17 cellular contexts compared by ENCODE assay signal in genomic region chr11:121522043-121522941, GRCh38.
A peak's percentile ranks its signal among the peaks of the same experiment; 100 is the strongest.
DNase-seq lines count a peak whose midpoint lies in the region; ATAC-seq, FAIRE-seq and TF ChIP-seq lines count a peak whose summit lies in the region.
"Had no signal": no experiment of that assay in that cellular context is flagged by ENCODE, and none has a peak within 500 bp of the region (broad histone marks: within the 10 kb centered on the region; RNA-seq: fewer than 3 reads in every experiment).

No MANE protein-coding gene starts in this region.

- ATAC-seq in CD8-positive, alpha-beta T cell, result no peak
- ATAC-seq in GM12878 (no peak), HG03097 (IDR thresholded peaks at IDR 0.05; ENCODE audit: low FRiP score, unreplicated experiment) (no peak), GM19351 (IDR thresholded peaks at IDR 0.05; ENCODE audit: unreplicated experiment) (no peak)

- H3K9me3 ChIP-seq in CD8-positive, alpha-beta T cell (ENCODE audit: low read length), result no peaks in the 10 kb centered on the region
- H3K9me3 ChIP-seq in OCI-LY7 (ENCODE audit: low read length), result peaks cover 8% of the 10 kb centered on the region
- peaks cover 17% of the 10 kb centered on the region for H3K9me3 ChIP-seq in GM12878 (replicated peaks; ENCODE audit: control insufficient read depth, insufficient read depth, low read length)
- peaks cover 3% of the 10 kb centered on the region for H3K9me3 ChIP-seq in neural cell (ENCODE audit: low read length)
- H3K9me3 ChIP-seq: BE2C had no signal

- RAD21 ChIA-PET in GM12878 (lab: Charles Lee; ENCODE audit: unreplicated experiment), result interaction anchor here (1.3 to 1.8 kb wide), 2 partner anchors 14 to 69 kb away, joined by 3 to 4 read pairs; no protein-coding TSS in a partner anchor

- no peak overlapping the region for H3K4me3 Mint-ChIP-seq in CD8-positive, alpha-beta T cell
- H3K4me3 Mint-ChIP-seq: central memory CD8-positive, alpha-beta T cell; T-helper 2 cell treated with Interferon-gamma antibody and Interleukin-4, amounts not matched to agents 5 μg/mL and 100 μg/mL, for 36 hours had no signal

- H3K9me2 ChIP-seq in OCI-LY7 (ENCODE audit: insufficient read depth, low read length), result no peaks in the 10 kb centered on the region
- H3K9me2 ChIP-seq in neural cell (ENCODE audit: insufficient read depth, low read length), result no peaks in the 10 kb centered on the region

- no peak overlapping the region for H3K4me3 ChIP-seq in CD8-positive, alpha-beta T cell (ENCODE audit: low read depth, low read length)
- H3K4me3 ChIP-seq in OCI-LY7 (ENCODE audit: low read depth, low read length, poor library complexity, severe bottlenecking), result no peak overlapping the region
- H3K4me3 ChIP-seq in GM12878, result no peak overlapping the region
- H3K4me3 ChIP-seq in neural cell (ENCODE audit: low read length), result peak overlapping the region; percentile 13
- H3K4me3 ChIP-seq: skin epidermis had no signal

- no TSS peak for BruUV-seq in OCI-LY7 (replicated peaks; lab: Mats Ljungman, UMichigan)
- BruUV-seq in GM12878 (replicated peaks; lab: Mats Ljungman, UMichigan), result no TSS peak

- no peak overlapping the region for H3K27ac ChIP-seq in CD8-positive, alpha-beta T cell (ENCODE audit: low read depth, low read length)
- H3K27ac ChIP-seq in OCI-LY7 (ENCODE audit: low read depth, low read length, poor library complexity, severe bottlenecking) (peak overlapping the region; percentile 14), GM12878 (ENCODE audit: control insufficient read depth, insufficient read depth) (peak overlapping the region; percentile 30), neural cell (ENCODE audit: low read length) (peak overlapping the region; percentile 34)
- H3K27ac ChIP-seq: skin epidermis had no signal

- H3K36me3 Mint-ChIP-seq in CD8-positive, alpha-beta T cell, result peaks cover 89% of the 10 kb centered on the region

- H2AFZ ChIP-seq in OCI-LY7 (ENCODE audit: low read length) (no peak overlapping the region), GM12878 (ENCODE audit: control insufficient read depth, low read depth, low read length) (no peak overlapping the region), neural cell (ENCODE audit: low read depth, low read length) (no peak overlapping the region)

- H3K4me1 ChIP-seq in CD8-positive, alpha-beta T cell (ENCODE audit: insufficient read depth, low read length), result no peaks in the 10 kb centered on the region
- H3K4me1 ChIP-seq in OCI-LY7 (ENCODE audit: insufficient read depth, low read length, poor library complexity, severe bottlenecking) (peaks cover 13% of the 10 kb centered on the region), GM12878 (ENCODE audit: control insufficient read depth, insufficient read depth, low read length) (peaks cover 22% of the 10 kb centered on the region)
- H3K4me1 ChIP-seq: BE2C had no signal

- H3K27me3 Mint-ChIP-seq in CD8-positive, alpha-beta T cell (ENCODE audit: low read depth), result no peaks in the 10 kb centered on the region
- H3K27me3 Mint-ChIP-seq: central memory CD8-positive, alpha-beta T cell had no signal

- no peak for TF ChIP-seq POLR2A in GM12878 (IDR thresholded peaks at IDR 0.05; ENCODE audit: low read depth, low read length)

- no peak for DNase-seq in CD8-positive, alpha-beta T cell
- DNase-seq in OCI-LY7 (ENCODE audit: low spot score), result no peak
- no peak for DNase-seq in GM12878 (ENCODE audit: low read depth, low spot score)
- DNase-seq in NCI-H2196 (lab: John Stamatoyannopoulos, UW; ENCODE audit: unreplicated experiment), result no peak
- DNase-seq: activated gamma-delta T cell treated with Interleukin-2 at 50 U/mL for 16 hours; BE2C; H7; mesenchymal stem cell; NCI-H2029; occipital lobe; stimulated activated naive CD4-positive, alpha-beta T cell treated with Interleukin-2 at 50 U/mL for 16 hours had no signal

- no peak for TF ChIP-seq EP300 in GM12878 (IDR thresholded peaks at IDR 0.05; ENCODE audit: borderline replicate concordance in 1 of 2, control insufficient read depth in 1 of 2, low read depth in 2 of 2, low read length in 2 of 2)
- peak; percentile 88 for TF ChIP-seq EP300 in neural cell (conservative IDR thresholded peaks at IDR 0.05; ENCODE audit: poor library complexity, severe bottlenecking)

- H3F3A ChIP-seq in neural cell (ENCODE audit: insufficient read depth, low read length, poor library complexity, severe bottlenecking), result no peaks in the 10 kb centered on the region

- no peak for FAIRE-seq in GM12878 (lab: Jason Lieb, UNC)

- H4K20me1 ChIP-seq in OCI-LY7 (ENCODE audit: insufficient read depth, low read length) (no peaks in the 10 kb centered on the region), GM12878 (ENCODE audit: control insufficient read depth, insufficient read depth) (no peaks in the 10 kb centered on the region), neural cell (ENCODE audit: insufficient read depth) (no peaks in the 10 kb centered on the region)

- H3K9ac ChIP-seq in GM12878 (ENCODE audit: control insufficient read depth, insufficient read depth, low read length) (no peak overlapping the region), neural cell (ENCODE audit: low read length) (no peak overlapping the region)

- peaks cover 10% of the 10 kb centered on the region for H3K9me3 Mint-ChIP-seq in CD8-positive, alpha-beta T cell
- H3K9me3 Mint-ChIP-seq: central memory CD8-positive, alpha-beta T cell had no signal

- H3K27me3 ChIP-seq in CD8-positive, alpha-beta T cell (ENCODE audit: insufficient read depth, low read length), result no peaks in the 10 kb centered on the region
- no peaks in the 10 kb centered on the region for H3K27me3 ChIP-seq in GM12878 (replicated peaks in 1 of 2; ENCODE audit: control insufficient read depth in 2 of 2, insufficient read depth in 2 of 2, low read length in 1 of 2)
- H3K27me3 ChIP-seq in neural cell (ENCODE audit: insufficient read depth, low read depth, low read length), result no peaks in the 10 kb centered on the region
- H3K27me3 ChIP-seq: BE2C had no signal

- TF ChIP-seq RAD21 in GM12878 (IDR thresholded peaks at IDR 0.05; ENCODE audit: insufficient read depth, low read depth, low read length) (no peak), neural cell (conservative IDR thresholded peaks at IDR 0.05) (no peak)

- intact Hi-C loops in CD8-positive, alpha-beta T cell (cut with DNase I, micrococcal nuclease), result no loop called here
- intact Hi-C loops in OCI-LY7 (cut with micrococcal nuclease; ENCODE audit: unreplicated experiment) (no loop called here), GM12878 (cut with micrococcal nuclease; ENCODE audit: unreplicated experiment) (no loop called here)

- peaks cover 60% of the 10 kb centered on the region for H3K36me3 ChIP-seq in CD8-positive, alpha-beta T cell (ENCODE audit: insufficient read depth, low read length)
- H3K36me3 ChIP-seq in OCI-LY7 (ENCODE audit: insufficient read depth, low read length) (peaks cover 100% of the 10 kb centered on the region), GM12878 (ENCODE audit: control insufficient read depth in 2 of 2, insufficient read depth in 2 of 2, low read length in 1 of 2) (peaks cover 25 to 29% of the 10 kb centered on the region in 2 experiments), neural cell (ENCODE audit: insufficient read depth, low read length) (no peaks in the 10 kb centered on the region)
- H3K36me3 ChIP-seq: BE2C had no signal

- SMC1A ChIA-PET in GM12878 (lab: Charles Lee; ENCODE audit: uncharacterized antibody, unreplicated experiment), result interaction anchor here (1.0 to 2.7 kb wide), 6 partner anchors 11 to 34 kb away, joined by 3 to 9 read pairs (median 4); no protein-coding TSS in a partner anchor

- H3K27ac Mint-ChIP-seq in CD8-positive, alpha-beta T cell, result peak overlapping the region; percentile 88
- H3K27ac Mint-ChIP-seq: T-helper 2 cell treated with Interferon-gamma antibody and Interleukin-4, amounts not matched to agents 5 μg/mL and 100 μg/mL, for 36 hours had no signal

- H3K4me1 Mint-ChIP-seq in CD8-positive, alpha-beta T cell (ENCODE audit: low read depth), result peaks cover 44% of the 10 kb centered on the region

- CTCF ChIA-PET in CD8-positive, alpha-beta T cell (lab: Charles Lee), result no interaction called here
- CTCF ChIA-PET in OCI-LY7 (lab: Charles Lee; ENCODE audit: unreplicated experiment), result no interaction called here
- CTCF ChIA-PET in GM12878 (lab: Yijun Ruan, JAX), result interaction anchor here (1.0 to 1.3 kb wide), 3 partner anchors 11 to 155 kb away, joined by 3 to 4 read pairs (median 3); no protein-coding TSS in a partner anchor

- 87% methylated on average over 11 of the region's 11 CpGs for WGBS in GM12878 (ENCODE audit: insufficient coverage, insufficient replicate concordance, low lambda C conversion rate, missing lambda C conversion rate)

- in situ Hi-C loops in GM12878 (cut with MboI), result no loop called here

- POLR2A ChIA-PET in CD8-positive, alpha-beta T cell (lab: Charles Lee), result interaction anchor here (0.8 kb wide), 1 partner anchor 23 kb away, joined by 3 read pairs; no protein-coding TSS in a partner anchor
- POLR2A ChIA-PET in OCI-LY7 (lab: Charles Lee), result interaction anchor here (1.0 kb wide), 1 partner anchor 10 kb away, joined by 3 read pairs; no protein-coding TSS in a partner anchor
- POLR2A ChIA-PET in GM12878 (lab: Charles Lee), result interaction anchor here (0.6 kb wide), 1 partner anchor 18 kb away, joined by 3 read pairs; no protein-coding TSS in a partner anchor

- H3K79me2 ChIP-seq in OCI-LY7 (ENCODE audit: insufficient read depth, low read depth, low read length), result peaks cover 45% of the 10 kb centered on the region; the same call in 1 of the 2 replicates
- peaks cover 3% of the 10 kb centered on the region for H3K79me2 ChIP-seq in GM12878 (ENCODE audit: control insufficient read depth, insufficient read depth, low read length)
- H3K79me2 ChIP-seq in neural cell (replicated peaks; ENCODE audit: insufficient read depth, low read length), result no peaks in the 10 kb centered on the region

- H3K4me2 ChIP-seq in OCI-LY7 (ENCODE audit: low read length) (no peak overlapping the region), GM12878 (ENCODE audit: control insufficient read depth, insufficient read depth) (no peak overlapping the region), neural cell (ENCODE audit: low read length) (no peak overlapping the region)

- no peak for TF ChIP-seq CTCF in CD8-positive, alpha-beta T cell (IDR thresholded peaks at IDR 0.05)
- TF ChIP-seq CTCF in OCI-LY7 (conservative IDR thresholded peaks at IDR 0.05; ENCODE audit: low read length) (no peak), GM12878 (IDR thresholded peaks at IDR 0.05 in 2 of 3, conservative IDR thresholded peaks at IDR 0.05 in 1 of 3; ENCODE audit: control insufficient read depth in 2 of 3, extremely low read depth in 1 of 3, insufficient read depth in 1 of 3, low read depth in 3 of 3, low read length in 3 of 3) (no peak), neural cell (IDR thresholded peaks at IDR 0.05; ENCODE audit: poor library complexity, severe bottlenecking) (no peak)

TF ChIP-seq in GM12878, 131 proteins besides CTCF, POLR2A, EP300 and RAD21 (continues in another document):
- peak; percentile 44 for TF ChIP-seq RUNX3 (IDR thresholded peaks at IDR 0.05; ENCODE audit: low read length)

TF ChIP-seq in neural cell, 6 proteins besides CTCF, POLR2A, EP300 and RAD21:
- TF ChIP-seq POLR2AphosphoS5 (IDR thresholded peaks at IDR 0.05) (peak; percentile 59), EZH2 (IDR thresholded peaks at IDR 0.05; ENCODE audit: borderline replicate concordance, insufficient read depth, low read length, poor library complexity, severe bottlenecking) (no peak)
